16 cellular contexts compared by ENCODE assay signal in the genomic region with DNA sequence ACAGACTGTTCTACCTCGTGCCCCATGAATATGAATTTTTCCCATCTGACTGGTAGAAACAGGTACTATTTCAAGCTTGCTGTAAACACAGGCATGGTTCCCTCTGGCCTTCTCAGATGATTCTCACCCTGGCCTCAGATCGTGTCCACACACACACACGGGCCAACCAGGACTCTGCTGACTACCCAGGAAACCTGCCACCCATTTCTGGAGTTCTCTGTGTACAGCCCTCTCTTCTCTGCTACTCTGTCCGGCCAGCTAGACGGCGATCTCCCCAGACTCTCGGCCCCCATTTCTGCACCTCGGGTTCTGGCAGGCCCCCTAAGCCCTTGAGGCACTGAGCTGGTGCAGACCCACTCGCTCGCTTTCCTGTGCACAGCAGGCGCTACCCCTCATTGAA. TPM values are rescaled to one million over a fixed set of nuclear protein-coding genes. Genes with fewer than 3 reads are reported as not detected.
A peak's percentile ranks its signal among the peaks of the same experiment; 100 is the strongest.
DNase-seq lines count a peak whose midpoint lies in the region; ATAC-seq lines count a peak whose summit lies in the region.
"Had no signal": no experiment of that assay in that cellular context is flagged by ENCODE, and none has a peak within 500 bp of the region (broad histone marks: within the 10 kb centered on the region; RNA-seq: fewer than 3 reads in every experiment).

No MANE protein-coding gene starts in this region.

- 80 to 86% methylated on average over 11 of the region's 11 CpGs for whole genome bisulfite sequencing in esophagus, 2 donors

- no peaks in the 10 kb centered on the region for H3K4me1 ChIP-seq in esophagus (ENCODE audit: control insufficient read depth in 2 of 2, insufficient read depth in 2 of 2, low read length in 1 of 2)
- H3K4me1 ChIP-seq in muscle layer of duodenum (ENCODE audit: control insufficient read depth in 1 of 2, insufficient read depth in 2 of 2, low read length in 2 of 2), result no peaks in the 10 kb centered on the region
- peaks cover 5 to 13% (median 13%) of the 10 kb centered on the region in 3 donors for H3K4me1 ChIP-seq in skeletal muscle tissue (ENCODE audit: control insufficient read depth in 3 of 3, insufficient read depth in 3 of 3, low read length in 3 of 3)

- ATAC-seq in T-helper 17 cell (no peak), HG02981 (IDR thresholded peaks at IDR 0.05; ENCODE audit: unreplicated experiment) (no peak), GM19463 (IDR thresholded peaks at IDR 0.05; ENCODE audit: unreplicated experiment) (no peak), HG03457 (IDR thresholded peaks at IDR 0.05; ENCODE audit: unreplicated experiment) (no peak), GM21717 (IDR thresholded peaks at IDR 0.05; ENCODE audit: unreplicated experiment) (no peak)

- H3K27me3 Mint-ChIP-seq in T-helper 17 cell, result no peaks in the 10 kb centered on the region

- H3K27me3 ChIP-seq in esophagus (ENCODE audit: control insufficient read depth in 1 of 2, insufficient read depth in 2 of 2, low read length in 2 of 2), result no peaks in the 10 kb centered on the region
- no peaks in the 10 kb centered on the region for H3K27me3 ChIP-seq in muscle layer of duodenum (ENCODE audit: low read depth, low read length)
- H3K27me3 ChIP-seq in skeletal muscle tissue (ENCODE audit: control insufficient read depth in 3 of 3, insufficient read depth in 3 of 3, low read length in 3 of 3), result no peaks in the 10 kb centered on the region

- peaks cover 5% of the 10 kb centered on the region for H3K4me1 Mint-ChIP-seq in T-helper 17 cell

- no peak overlapping the region for H3K4me3 Mint-ChIP-seq in T-helper 17 cell

- H3K9me3 ChIP-seq in T-helper 17 cell (ENCODE audit: control insufficient read depth, low read length, poor library complexity, severe bottlenecking) (no peaks in the 10 kb centered on the region), esophagus (ENCODE audit: control insufficient read depth in 2 of 2, insufficient read depth in 1 of 2, low read depth in 1 of 2, low read length in 1 of 2) (no peaks in the 10 kb centered on the region), muscle layer of duodenum (ENCODE audit: control insufficient read depth in 1 of 2, low read length in 2 of 2) (no peaks in the 10 kb centered on the region), skeletal muscle tissue (ENCODE audit: control insufficient read depth in 3 of 3, low read length in 3 of 3) (no peaks in the 10 kb centered on the region)

- H3K9ac ChIP-seq in skeletal muscle tissue (ENCODE audit: low read depth in 1 of 3, low read length in 3 of 3), result peak overlapping the region; percentile 71 to 92 (median 73)
- H3K9ac ChIP-seq: KMS-11 had no signal

- no peaks in the 10 kb centered on the region for H3K36me3 Mint-ChIP-seq in T-helper 17 cell (ENCODE audit: low read depth)

- peak overlapping the region; percentile 13 to 35 for H3K27ac ChIP-seq in esophagus (ENCODE audit: low read depth in 2 of 2, low read length in 1 of 2)
- peak overlapping the region; percentile 31 for H3K27ac ChIP-seq in muscle layer of duodenum (ENCODE audit: low read length)
- H3K27ac ChIP-seq in skeletal muscle tissue (ENCODE audit: low read depth, low read length), result peak overlapping the region; percentile 83
- H3K27ac ChIP-seq: C4-2B, KMS-11 had no signal

- H3K36me3 ChIP-seq in esophagus (ENCODE audit: control insufficient read depth in 2 of 2, insufficient read depth in 2 of 2, low read length in 1 of 2) (peaks cover 0 to 8% of the 10 kb centered on the region in 2 donors), muscle layer of duodenum (ENCODE audit: control insufficient read depth in 1 of 2, insufficient read depth in 2 of 2, low read length in 2 of 2) (peaks cover 0 to 11% of the 10 kb centered on the region in 2 donors), skeletal muscle tissue (ENCODE audit: control insufficient read depth in 3 of 3, insufficient read depth in 3 of 3, low read length in 3 of 3) (peaks cover 0 to 5% (median 3%) of the 10 kb centered on the region in 3 donors)

- H3K27ac Mint-ChIP-seq in T-helper 17 cell, result peak overlapping the region; percentile 73

- no peak overlapping the region for H3K4me3 ChIP-seq in esophagus (ENCODE audit: low read depth in 1 of 2, low read length in 2 of 2)
- H3K4me3 ChIP-seq in muscle layer of duodenum (ENCODE audit: low read depth in 1 of 2, low read length in 2 of 2), result no peak overlapping the region
- peak overlapping the region; percentile 25 to 68 (median 61) for H3K4me3 ChIP-seq in skeletal muscle tissue (ENCODE audit: low read length in 3 of 3)

- DNase-seq in T-helper 17 cell, result no peak
- DNase-seq: DND-41, GOT3, NCI-H1048, NCI-H146, NCI-H2081, NCI-H510A treated with DMSO at 0.1 percent for 48 hours had no signal

RNA-seq across cellular contexts. Expression of gene RPA1, which starts 31.2 kb away (rescaled TPM):
- total RNA-seq in T-helper 17 cell (10 to 100 TPM; 67.4 to 81.4 TPM), skeletal muscle tissue (26.1 TPM)
- polyA plus RNA-seq in esophagus, result 10 to 100 TPM in 1 of 2 donors, 1 to 10 TPM in 1; 8.6 to 33.7 TPM

RNA-seq across cellular contexts. Expression of gene SMYD4, which starts 31.3 kb away (rescaled TPM):
- 10 to 100 TPM; 16.0 to 16.8 TPM for total RNA-seq in T-helper 17 cell
- 1 to 10 TPM; 2.1 to 4.0 TPM for polyA plus RNA-seq in esophagus
- total RNA-seq in skeletal muscle tissue, result 8.4 TPM

Comparison
In these comparisons a context has a peak if more than half of its experiments do, and no peak if none do; other contexts are left out.
1. H3K27ac ChIP-seq: peak in every context shown above with its lines; median percentile 83 in skeletal muscle tissue; 31 in muscle layer of duodenum; 24 in esophagus.
2. H3K4me3 ChIP-seq: peak in skeletal muscle tissue (3 of 3); none in esophagus (0 of 2) and muscle layer of duodenum (0 of 2).